Comparison of ENCODE assay signal across 8 cellular contexts in the genomic region with DNA sequence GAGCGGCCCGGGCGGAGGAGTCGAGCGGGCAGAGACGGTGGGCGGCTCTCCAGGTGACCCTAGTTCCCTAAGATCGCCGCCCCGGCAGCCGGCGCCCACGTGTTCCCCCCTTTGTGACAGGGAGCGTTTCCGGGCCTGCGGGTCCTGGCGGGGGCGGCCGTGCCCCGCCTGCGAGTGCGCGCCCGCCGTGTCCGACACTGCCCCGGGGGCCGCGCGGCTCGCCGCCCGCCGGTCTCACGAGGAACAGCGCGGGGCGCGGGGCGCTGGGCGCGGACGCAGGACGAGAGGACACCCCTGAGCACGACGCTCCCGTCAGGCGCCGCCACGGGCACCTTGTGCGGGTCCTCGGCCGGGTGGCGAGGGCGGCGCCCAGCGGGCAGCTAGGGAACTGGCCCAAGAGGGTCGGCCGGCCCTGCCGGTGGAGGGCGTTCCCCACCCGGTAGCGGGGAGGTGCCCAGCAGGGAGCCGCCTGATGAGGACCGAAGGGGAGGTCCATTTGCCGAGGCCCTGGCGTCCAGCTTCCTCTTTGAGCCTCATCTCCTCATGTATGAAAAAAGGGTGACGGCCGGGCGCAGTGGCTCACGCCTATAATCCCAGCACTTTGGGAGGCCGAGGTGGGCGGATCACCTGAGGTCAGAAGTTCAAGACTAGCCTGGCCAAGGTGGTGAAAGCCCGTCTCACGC. TPM values are rescaled to one million over a fixed set of nuclear protein-coding genes. Genes with fewer than 3 reads are reported as not detected.
DNase-seq lines count a peak whose midpoint lies in the region; ATAC-seq and TF ChIP-seq lines count a peak whose summit lies in the region.

TSS of gene VARS1 (minus strand) at position 137 of the 683 bp plus-strand sequence. CDS start 535 bp downstream, outside the sequence.

- peak within 1 kb of the TSS; percentile 73 to 92 (median 90) for H3K4me3 ChIP-seq in adrenal gland
- peak within 1 kb of the TSS; percentile 81 for H3K4me3 ChIP-seq in psoas muscle
- peak within 1 kb of the TSS; percentile 90 for H3K4me3 ChIP-seq in urinary bladder (ENCODE audit: low read depth, low read length)

- peak within 1 kb of the TSS; percentile 56 to 100 (median 87) for H3K27ac ChIP-seq in adrenal gland
- H3K27ac ChIP-seq in psoas muscle = peak within 1 kb of the TSS; percentile 94
- peak within 1 kb of the TSS; percentile 98 for H3K27ac ChIP-seq in urinary bladder (ENCODE audit: low read depth)

- H3K27me3 ChIP-seq in adrenal gland (no peaks in the 10 kb centered on the region), psoas muscle (ENCODE audit: insufficient read depth in 3 of 3, low read length in 2 of 3) (no peaks in the 10 kb centered on the region)

- peak; percentile 72 for ATAC-seq in HG02623 (IDR thresholded peaks at IDR 0.05; ENCODE audit: unreplicated experiment)
- ATAC-seq in left cardiac atrium = peak; percentile 95 to 96
- peak; percentile 90 to 93 (median 92) for ATAC-seq in psoas muscle

- H3K4me1 ChIP-seq in adrenal gland (replicated peaks in 1 of 2) (peaks cover 13 to 23% of the 10 kb centered on the region in 2 donors), psoas muscle (peaks cover 24% of the 10 kb centered on the region), urinary bladder (ENCODE audit: insufficient read depth) (no peaks in the 10 kb centered on the region)

- no peaks in the 10 kb centered on the region for H3K9me3 ChIP-seq in adrenal gland (replicated peaks in 1 of 3)
- no peaks in the 10 kb centered on the region for H3K9me3 ChIP-seq in psoas muscle

- TF ChIP-seq CTCF in GM10266 (IDR thresholded peaks at IDR 0.05; ENCODE audit: control insufficient read depth, insufficient read depth, low read depth, missing control alignments) = peak; percentile 93
- TF ChIP-seq CTCF in adrenal gland (IDR thresholded peaks at IDR 0.05) = peak; percentile 52 to 97 (median 78)
- peak; percentile 80 for TF ChIP-seq CTCF in psoas muscle (IDR thresholded peaks at IDR 0.05)

- intact Hi-C loops in adrenal gland (cut with DNase I) (no loop called here), left cardiac atrium (cut with DNase I) (loop anchor here in 1 of 2 donors (10.0 kb wide), 1 partner anchor 61 kb away; the partner anchor contains the start of gene CLIC1), psoas muscle (cut with DNase I) (loop anchor here (2.0 to 5.0 kb wide), 2 partner anchors 31 to 37 kb away; partner anchors contain the start of gene HSPA1B (in 1 of the 2))

- H3K36me3 ChIP-seq in adrenal gland (replicated peaks in 1 of 2) (peaks cover 0 to 12% of the 10 kb centered on the region in 2 donors), psoas muscle (ENCODE audit: insufficient read depth in 1 of 2, low read depth in 1 of 2) (peaks cover 0 to 37% of the 10 kb centered on the region in 2 donors), urinary bladder (ENCODE audit: insufficient read depth) (no peaks in the 10 kb centered on the region)

- peak; percentile 98 for DNase-seq in GM10266 (ENCODE audit: extremely low spot score)
- DNase-seq in NCI-H1417 treated with DMSO at 0.1 percent for 48 hours (lab: John Stamatoyannopoulos, UW) = peak; percentile 66
- peak; percentile 70 to 90 (median 75) for DNase-seq in T-helper 1 cell
- peak; percentile 91 to 94 (median 92) for DNase-seq in adrenal gland
- DNase-seq in left cardiac atrium = peak; percentile 94
- DNase-seq in psoas muscle = peak; percentile 93 to 96

- TF ChIP-seq POLR2A in adrenal gland (IDR thresholded peaks at IDR 0.05) = peak in 1 of 2 donors; percentile 43

- 0 to 2% (median 1%) methylated on average over 1 to 75 of the region's 75 CpGs for WGBS in adrenal gland, 4 donors
- WGBS in psoas muscle, 3 donors = 0 to 1% (median 0%) methylated on average over 49 to 75 of the region's 75 CpGs
- under 1% methylated on average over 75 of the region's 75 CpGs for WGBS in urinary bladder

RNA-seq across cellular contexts. Expression of gene VARS1, which starts in this region (rescaled TPM):
- total RNA-seq in adrenal gland (10 to 100 TPM; 37.8 to 90.8 (median 55.9) TPM), left cardiac atrium (10 to 100 TPM; 24.8 to 39.3 TPM), psoas muscle (100 to 1,000 TPM in 1 of 4 donors, 10 to 100 TPM in 3; 53.2 to 108 (median 76.1) TPM), urinary bladder (16.7 TPM)
- polyA plus RNA-seq in adrenal gland (10 to 100 TPM; 58.6 to 74.6 (median 59.2) TPM), psoas muscle (10 to 100 TPM; 43.9 to 70.4 (median 57.4) TPM), urinary bladder (34.4 TPM)

Comparison
In these comparisons a context has a peak if more than half of its experiments do, and no peak if none do; other contexts are left out.
1. Peak in every context shown above with its lines: DNase-seq, ATAC-seq, H3K4me3 ChIP-seq and H3K27ac ChIP-seq.
2. intact Hi-C loops: an anchor here in psoas muscle (2.0 to 5.0 kb wide); none called in adrenal gland.